10 cellular contexts compared by ENCODE assay signal in the genomic region with DNA sequence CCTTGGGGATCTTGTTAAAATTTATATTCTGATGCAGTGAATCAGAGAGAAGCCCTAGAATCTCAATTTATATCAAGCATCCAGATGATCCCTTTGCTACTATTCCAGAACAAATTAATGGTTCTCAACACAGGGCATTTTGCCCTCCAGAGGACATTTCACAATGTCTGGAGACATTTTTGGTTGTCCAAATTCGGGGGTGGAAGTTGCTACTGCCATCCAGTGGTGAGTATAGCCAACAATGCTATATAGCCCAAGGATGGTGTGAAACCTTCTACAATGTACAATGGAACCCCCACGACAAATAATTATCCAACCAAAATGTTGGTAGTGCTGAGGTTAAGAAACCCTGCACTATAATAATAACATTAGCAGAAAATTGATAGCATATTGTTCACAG.
A peak's percentile ranks its signal among the peaks of the same experiment; 100 is the strongest.
DNase-seq lines count a peak whose midpoint lies in the region; ATAC-seq and TF ChIP-seq lines count a peak whose summit lies in the region.
"Had no signal": no experiment of that assay in that cellular context is flagged by ENCODE, and none has a peak within 500 bp of the region (broad histone marks: within the 10 kb centered on the region; RNA-seq: fewer than 3 reads in every experiment).

No MANE protein-coding gene starts in this region.

- H3K36me3 ChIP-seq in H7 (replicated peaks; ENCODE audit: control insufficient read depth, insufficient read depth, low read length) = no peaks in the 10 kb centered on the region
- H3K36me3 ChIP-seq in suprapubic skin = no peaks in the 10 kb centered on the region

- TF ChIP-seq CTCF in suprapubic skin (IDR thresholded peaks at IDR 0.05) = peak in 1 of 2 donors; percentile 21

- no peak for ATAC-seq in stimulated activated naive B cell treated with anti-CD40 and anti-IgM and Interleukin-4, amounts not matched to agents 10 μg/mL and 1 μg/mL and 100 μg/mL, for 72 hours (replicated peaks)
- ATAC-seq: natural killer cell treated with Interleukin-12 subunit alpha and Interleukin-12 subunit beta and Interleukin-15 and Interleukin-18, amount 100 ng/mL, for 72 hours had no signal

- H3K27ac Mint-ChIP-seq in stimulated activated naive B cell treated with anti-CD40 and anti-IgM and Interleukin-4, amounts not matched to agents 10 μg/mL and 1 μg/mL and 100 μg/mL, for 72 hours = no peak overlapping the region
- H3K27ac Mint-ChIP-seq: activated B cell treated with CpG ODN at 0.5 μM for 24 hours; natural killer cell treated with Interleukin-12 subunit alpha and Interleukin-12 subunit beta and Interleukin-15 and Interleukin-18, amount 100 ng/mL, for 72 hours had no signal

- intact Hi-C loops in posterior vena cava (cut with DNase I) = no loop called here

- TF ChIP-seq EP300 in suprapubic skin (IDR thresholded peaks at IDR 0.05) = no peak

- no peaks in the 10 kb centered on the region for H3K36me3 Mint-ChIP-seq in stimulated activated naive B cell treated with anti-CD40 and anti-IgM and Interleukin-4, amounts not matched to agents 10 μg/mL and 1 μg/mL and 100 μg/mL, for 72 hours

- H3K9me3 Mint-ChIP-seq in stimulated activated naive B cell treated with anti-CD40 and anti-IgM and Interleukin-4, amounts not matched to agents 10 μg/mL and 1 μg/mL and 100 μg/mL, for 72 hours = peaks cover 5 to 11% of the 10 kb centered on the region in 2 donors

- H3K27ac ChIP-seq in suprapubic skin = no peak overlapping the region

- peaks cover 7% of the 10 kb centered on the region for H3K9me3 ChIP-seq in suprapubic skin

- 43% methylated on average over 2 of the region's 2 CpGs for WGBS in suprapubic skin

- TF ChIP-seq POLR2A in suprapubic skin (IDR thresholded peaks at IDR 0.05) = no peak

- no peaks in the 10 kb centered on the region for H3K27me3 Mint-ChIP-seq in stimulated activated naive B cell treated with anti-CD40 and anti-IgM and Interleukin-4, amounts not matched to agents 10 μg/mL and 1 μg/mL and 100 μg/mL, for 72 hours
- H3K27me3 Mint-ChIP-seq: activated B cell treated with CpG ODN at 0.5 μM for 24 hours; natural killer cell treated with Interleukin-12 subunit alpha and Interleukin-12 subunit beta and Interleukin-15 and Interleukin-18, amount 100 ng/mL, for 72 hours had no signal

- H3K4me1 Mint-ChIP-seq in stimulated activated naive B cell treated with anti-CD40 and anti-IgM and Interleukin-4, amounts not matched to agents 10 μg/mL and 1 μg/mL and 100 μg/mL, for 72 hours = no peaks in the 10 kb centered on the region
- H3K4me1 Mint-ChIP-seq: activated B cell treated with CpG ODN at 0.5 μM for 24 hours had no signal

- H3K4me3 ChIP-seq in H7 (ENCODE audit: insufficient read depth, low read depth, low read length) (no peak overlapping the region), suprapubic skin (no peak overlapping the region)

- DNase-seq in AML-193 (lab: John Stamatoyannopoulos, UW) (peak; percentile 5 to 17), H7 (peak; percentile 2), OCI-M1 (lab: John Stamatoyannopoulos, UW) (peak; percentile 81), foreskin melanocyte (peak; percentile 24), C1 segment of cervical spinal cord (lab: John Stamatoyannopoulos, UW) (no peak), suprapubic skin (ENCODE audit: low spot score in 2 of 2) (no peak), posterior vena cava (ENCODE audit: low spot score) (no peak)
- no peak for DNase-seq in stimulated activated naive B cell treated with anti-CD40 and anti-IgM and Interleukin-4, amounts not matched to agents 10 μg/mL and 1 μg/mL and 100 μg/mL, for 72 hours
- DNase-seq: activated B cell treated with CpG ODN at 0.5 μM for 24 hours had no signal

- no peak overlapping the region for H3K4me3 Mint-ChIP-seq in stimulated activated naive B cell treated with anti-CD40 and anti-IgM and Interleukin-4, amounts not matched to agents 10 μg/mL and 1 μg/mL and 100 μg/mL, for 72 hours
- H3K4me3 Mint-ChIP-seq: activated B cell treated with CpG ODN at 0.5 μM for 24 hours; natural killer cell treated with Interleukin-12 subunit alpha and Interleukin-12 subunit beta and Interleukin-15 and Interleukin-18, amount 100 ng/mL, for 72 hours had no signal

- H3K27me3 ChIP-seq in H7 (ENCODE audit: control insufficient read depth, insufficient read depth, low read length) = no peaks in the 10 kb centered on the region
- no peaks in the 10 kb centered on the region for H3K27me3 ChIP-seq in suprapubic skin

- no peaks in the 10 kb centered on the region for H3K4me1 ChIP-seq in suprapubic skin

Comparison
In these comparisons a context has a peak if more than half of its experiments do, and no peak if none do; other contexts are left out.
1. DNase-seq: peak in AML-193 (2 of 2), H7 (single experiment), OCI-M1 (single experiment) and foreskin melanocyte (single experiment); none in C1 segment of cervical spinal cord (0 of 14), suprapubic skin (0 of 2), posterior vena cava (single experiment) and stimulated activated naive B cell treated with anti-CD40 and anti-IgM and Interleukin-4, amounts not matched to agents 10 μg/mL and 1 μg/mL and 100 μg/mL, for 72 hours (single experiment).